ENCODE assay signal across 23 cellular contexts in the genomic region with DNA sequence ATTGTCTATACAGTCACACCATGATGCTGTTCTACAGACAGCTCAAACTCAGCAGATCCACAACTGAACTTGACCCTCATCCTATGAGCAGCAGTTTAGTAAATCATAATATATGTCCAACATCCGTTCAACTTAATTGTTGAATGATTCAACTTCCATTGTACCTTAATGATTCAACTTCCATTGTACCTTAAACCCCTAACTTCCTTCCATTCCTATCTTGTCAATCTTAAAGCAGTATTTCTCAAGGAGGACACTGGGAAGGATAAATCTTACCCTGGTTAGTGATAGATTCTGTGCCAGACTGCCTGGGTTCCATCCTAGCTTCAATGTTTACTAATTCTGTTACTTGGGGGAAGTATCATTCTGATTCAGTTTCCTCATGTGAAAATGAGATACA.
"Had no signal": no experiment of that assay in that cellular context is flagged by ENCODE, and none has a peak within 500 bp of the region (broad histone marks: within the 10 kb centered on the region; RNA-seq: fewer than 3 reads in every experiment).

No MANE protein-coding gene starts in this region.

- DNase-seq: Kasumi-1, MM.1S, NCI-H1092 treated with DMSO at 0.1 percent for 48 hours, NCI-H1436, NCI-H187, NCI-H2029, NCI-H2081 treated with DMSO at 0.1 percent for 48 hours, NCI-H2171, NCI-H226, NCI-H446, NCI-H510A, NCI-H524 treated with DMSO at 0.1 percent for 48 hours, NCI-H69, NCI-H774, PC-9, Peyer's patch, SHP77 treated with DMSO at 0.1 percent for 48 hours, SJCRH30 had no signal

- ATAC-seq: HepG2, K562, Right ventricle myocardium inferior, SK-N-SH treated with all-trans-retinoic acid at 6 μM for 48 hours had no signal

- FAIRE-seq: HepG2, K562 had no signal

- H2AFZ ChIP-seq: PC-9 had no signal

- H3K4me1 ChIP-seq: Peyer's patch had no signal

- H3K36me3 ChIP-seq: Peyer's patch, SJCRH30 had no signal

- H3K4me3 ChIP-seq: K562, PC-9, Peyer's patch, SJCRH30 had no signal

- H3K27ac ChIP-seq: KMS-11, PC-9, Peyer's patch, SJCRH30 had no signal

- H3K4me2 ChIP-seq: KMS-11, PC-9 had no signal

- H3K9ac ChIP-seq: KMS-11 had no signal

- H3K9me3 ChIP-seq: Peyer's patch, SJCRH30 had no signal

- H3K27me3 ChIP-seq: Peyer's patch, SJCRH30 had no signal
